In genomic region chr4:3241905-3242304, GRCh38 we compare ENCODE assay signal across 22 cellular contexts. TPM values are rescaled to one million over a fixed set of nuclear protein-coding genes. Genes with fewer than 3 reads are reported as not detected.
DNase-seq lines count a peak whose midpoint lies in the region; ATAC-seq and TF ChIP-seq lines count a peak whose summit lies in the region.
"Had no signal": no experiment of that assay in that cellular context is flagged by ENCODE, and none has a peak within 500 bp of the region (broad histone marks: within the 10 kb centered on the region; RNA-seq: fewer than 3 reads in every experiment).

No MANE protein-coding gene starts in this region.

- POLR2A ChIA-PET in CD4-positive, alpha-beta T cell (lab: Charles Lee): no interaction called here

- CTCF ChIA-PET in CD4-positive, alpha-beta T cell (lab: Charles Lee): no interaction called here

- no peaks in the 10 kb centered on the region for H3K9me3 Mint-ChIP-seq in CD4-positive, alpha-beta T cell
- H3K9me3 Mint-ChIP-seq: GM23338, naive B cell had no signal

- H3K36me3 ChIP-seq in rectal smooth muscle tissue (ENCODE audit: control insufficient read depth, insufficient read depth, low read length): peaks cover 14% of the 10 kb centered on the region

- no peak for DNase-seq in CD4-positive, alpha-beta T cell
- DNase-seq in astrocyte of the spinal cord (ENCODE audit: low read depth, low spot score) (peak; percentile 38), fibroblast of the conjunctiva (ENCODE audit: low read depth) (peak; percentile 49), NCI-H774 (lab: John Stamatoyannopoulos, UW) (no peak), T-helper 9 cell (no peak), NCI-H1436 treated with DMSO at 0.1 percent for 48 hours (lab: John Stamatoyannopoulos, UW) (no peak)
- no peak for DNase-seq in activated effector memory CD4-positive, alpha-beta T cell treated with anti-CD3 and anti-CD28 coated beads, Interleukin-2, amount 50 U/mL, for 16 hours
- DNase-seq: activated CD8-positive, alpha-beta memory T cell treated with anti-CD3 and anti-CD28 coated beads, Interleukin-2, amount 10 ng/mL, durations not matched to agents 7 days and 5 days; activated naive CD4-positive, alpha-beta T cell treated with Interleukin-2 at 50 U/mL for 16 hours; AML-193; caudate nucleus; naive B cell; NCI-H187; NCI-H510A treated with DMSO at 0.1 percent for 48 hours; PC-9; thyroid gland had no signal

- H3K4me1 ChIP-seq in rectal smooth muscle tissue (ENCODE audit: control insufficient read depth, insufficient read depth, low read length): peaks cover 20% of the 10 kb centered on the region

- peaks cover 40% of the 10 kb centered on the region for H3K36me3 Mint-ChIP-seq in CD4-positive, alpha-beta T cell (ENCODE audit: low read depth)
- H3K36me3 Mint-ChIP-seq: activated CD8-positive, alpha-beta memory T cell treated with anti-CD3 and anti-CD28 coated beads, Interleukin-2, amount 10 ng/mL, durations not matched to agents 7 days and 5 days had no signal

- H3K9me3 ChIP-seq in CD4-positive, alpha-beta T cell (ENCODE audit: control insufficient read depth, low read length): no peaks in the 10 kb centered on the region
- H3K9me3 ChIP-seq: thyroid gland had no signal

- H3K4me1 Mint-ChIP-seq in CD4-positive, alpha-beta T cell (ENCODE audit: low read depth): peaks cover 18% of the 10 kb centered on the region

- in situ Hi-C loops in astrocyte of the spinal cord (cut with HindIII; ENCODE audit: low sequenced_read_pairs): no loop called here

- H3K4me3 ChIP-seq in astrocyte of the spinal cord (ENCODE audit: low read depth, low read length) (no peak overlapping the region), rectal smooth muscle tissue (ENCODE audit: low read length) (no peak overlapping the region)
- H3K4me3 ChIP-seq: GM23338, PC-9, thyroid gland had no signal

- no peaks in the 10 kb centered on the region for H3K27me3 ChIP-seq in CD4-positive, alpha-beta T cell (ENCODE audit: control insufficient read depth, insufficient read depth, low read length)
- no peaks in the 10 kb centered on the region for H3K27me3 ChIP-seq in rectal smooth muscle tissue (ENCODE audit: control insufficient read depth, insufficient read depth, low read length)
- H3K27me3 ChIP-seq: thyroid gland had no signal

- H3K27ac ChIP-seq in CD4-positive, alpha-beta T cell (ENCODE audit: low read depth, low read length): no peak overlapping the region
- peak overlapping the region; percentile 63 for H3K27ac ChIP-seq in rectal smooth muscle tissue (ENCODE audit: low read depth, low read length)
- H3K27ac ChIP-seq: PC-9, thyroid gland, VCaP had no signal

- TF ChIP-seq CTCF in CD4-positive, alpha-beta T cell (IDR thresholded peaks at IDR 0.05): no peak
- TF ChIP-seq CTCF in astrocyte of the spinal cord (IDR thresholded peaks at IDR 0.05; ENCODE audit: low read depth, low read length): no peak

- intact Hi-C loops in CD4-positive, alpha-beta T cell (cut with DNase I, micrococcal nuclease): no loop called here

- H3K27ac Mint-ChIP-seq in CD4-positive, alpha-beta T cell: peak overlapping the region; percentile 51
- H3K27ac Mint-ChIP-seq: activated CD8-positive, alpha-beta memory T cell treated with anti-CD3 and anti-CD28 coated beads, Interleukin-2, amount 10 ng/mL, durations not matched to agents 7 days and 5 days; GM23338 had no signal

- ATAC-seq in CD4-positive, alpha-beta T cell (ENCODE audit: poor library complexity): no peak
- ATAC-seq: activated CD8-positive, alpha-beta memory T cell treated with anti-CD3 and anti-CD28 coated beads, Interleukin-2, amount 10 ng/mL, durations not matched to agents 7 days and 5 days; GM23338; left lobe of liver; right cardiac atrium; SK-N-SH treated with all-trans-retinoic acid at 6 μM for 48 hours had no signal

- H3K9ac ChIP-seq in rectal smooth muscle tissue (ENCODE audit: low read length): no peak overlapping the region

- H3K27me3 Mint-ChIP-seq in CD4-positive, alpha-beta T cell: no peaks in the 10 kb centered on the region
- H3K27me3 Mint-ChIP-seq: activated CD8-positive, alpha-beta memory T cell treated with anti-CD3 and anti-CD28 coated beads, Interleukin-2, amount 10 ng/mL, durations not matched to agents 7 days and 5 days; naive B cell had no signal

- H3K4me3 Mint-ChIP-seq in CD4-positive, alpha-beta T cell: no peak overlapping the region
- H3K4me3 Mint-ChIP-seq: activated CD8-positive, alpha-beta memory T cell treated with anti-CD3 and anti-CD28 coated beads, Interleukin-2, amount 10 ng/mL, durations not matched to agents 7 days and 5 days; GM23338; naive B cell had no signal

RNA-seq across cellular contexts. Expression of gene MSANTD1, which starts 7.1 kb away (rescaled TPM):
- total RNA-seq in CD4-positive, alpha-beta T cell: under 1 TPM; 0.67 to 0.74 TPM

RNA-seq across cellular contexts. Expression of gene RGS12, which starts 50.9 kb away (rescaled TPM):
- total RNA-seq in CD4-positive, alpha-beta T cell: 10 to 100 TPM; 14.1 to 16.9 TPM

Comparison
In these comparisons a context has a peak if more than half of its experiments do, and no peak if none do; other contexts are left out.
1. DNase-seq: peak in astrocyte of the spinal cord (single experiment) and fibroblast of the conjunctiva (single experiment); none in CD4-positive, alpha-beta T cell (0 of 10), NCI-H774 (single experiment), T-helper 9 cell (single experiment), NCI-H1436 treated with DMSO at 0.1 percent for 48 hours (single experiment) and activated effector memory CD4-positive, alpha-beta T cell treated with anti-CD3 and anti-CD28 coated beads, Interleukin-2, amount 50 U/mL, for 16 hours (single experiment).